15 cellular contexts compared by ENCODE assay signal in genomic region chr6:101117397-101118185, GRCh38.
A peak's percentile ranks its signal among the peaks of the same experiment; 100 is the strongest.
DNase-seq lines count a peak whose midpoint lies in the region; ATAC-seq and TF ChIP-seq lines count a peak whose summit lies in the region.
"Had no signal": no experiment of that assay in that cellular context is flagged by ENCODE, and none has a peak within 500 bp of the region (broad histone marks: within the 10 kb centered on the region; RNA-seq: fewer than 3 reads in every experiment).

No MANE protein-coding gene starts in this region.

- H2BK5ac ChIP-seq in mesendoderm (ENCODE audit: low read length), result no peak overlapping the region

- H3K56ac ChIP-seq in mesendoderm (ENCODE audit: low read length), result no peak overlapping the region

- H3K79me2 ChIP-seq in mesendoderm (ENCODE audit: control insufficient read depth, insufficient read depth, low read length), result no peaks in the 10 kb centered on the region

- 0 out of 2 replicates have a peak overlapping the region, but pooled peaks have one; percentile 2 for H3K27ac ChIP-seq in C4-2B
- no peak overlapping the region for H3K27ac ChIP-seq in colonic mucosa
- H3K27ac ChIP-seq in mesendoderm (ENCODE audit: low read depth, low read length), result no peak overlapping the region
- H3K27ac ChIP-seq: epithelial cell of prostate had no signal

- H4K5ac ChIP-seq in mesendoderm (ENCODE audit: low read length), result no peak overlapping the region

- TF ChIP-seq CTCF in C4-2B (conservative IDR thresholded peaks at IDR 0.05) (no peak), colonic mucosa (IDR thresholded peaks at IDR 0.05) (no peak)

- no peak overlapping the region for H3K9ac ChIP-seq in colonic mucosa (ENCODE audit: low read depth in 2 of 2, low read length in 2 of 2)
- H3K9ac ChIP-seq in mesendoderm (ENCODE audit: low read length), result no peak overlapping the region
- H3K9ac ChIP-seq: SK-N-SH had no signal

- no peak overlapping the region for H2AK5ac ChIP-seq in mesendoderm (ENCODE audit: low read length)

- H3K4me1 ChIP-seq in colonic mucosa (no peaks in the 10 kb centered on the region), mesendoderm (ENCODE audit: control insufficient read depth, low read depth, low read length) (no peaks in the 10 kb centered on the region)

- no CpG with 5 or more reads among the region's 11 CpGs for WGBS in mesendoderm (ENCODE audit: extremely low coverage, insufficient coverage, low lambda C conversion rate)

- ATAC-seq in GM18868 (IDR thresholded peaks at IDR 0.05; ENCODE audit: unreplicated experiment), result no peak
- ATAC-seq: activated naive CD4-positive, alpha-beta T cell treated with anti-CD3 and anti-CD28 coated beads, Interleukin-2, amount 50 U/mL, for 72 hours had no signal

- H3K4me3 ChIP-seq in colonic mucosa (no peak overlapping the region), mesendoderm (ENCODE audit: low read length) (no peak overlapping the region)

- no peaks in the 10 kb centered on the region for H3K9me3 ChIP-seq in colonic mucosa
- H3K9me3 ChIP-seq: SK-N-SH had no signal

- no peak overlapping the region for H3K23ac ChIP-seq in mesendoderm (ENCODE audit: low read length)

- H3K79me1 ChIP-seq in mesendoderm (ENCODE audit: low read length), result no peaks in the 10 kb centered on the region

- no peak overlapping the region for H4K8ac ChIP-seq in mesendoderm (ENCODE audit: low read depth, low read length)

- H3K36me3 ChIP-seq in colonic mucosa (no peaks in the 10 kb centered on the region), mesendoderm (ENCODE audit: control insufficient read depth, insufficient read depth, low read length) (no peaks in the 10 kb centered on the region)

- no peak overlapping the region for H2BK15ac ChIP-seq in mesendoderm (replicated peaks; ENCODE audit: low read depth)

- DNase-seq in LHCN-M2 (ENCODE audit: low read depth) (peak; percentile 20), colonic mucosa (peak; percentile 59), mesendoderm (peak; percentile 67), NCI-H1417 treated with DMSO at 0.1 percent for 48 hours (lab: John Stamatoyannopoulos, UW) (no peak), T1000 (lab: John Stamatoyannopoulos, UW) (no peak), DMS53 treated with DMSO at 0.1 percent for 48 hours (lab: John Stamatoyannopoulos, UW; ENCODE audit: unreplicated experiment) (no peak)
- DNase-seq: activated CD8-positive, alpha-beta memory T cell treated with anti-CD3 and anti-CD28 coated beads, Interleukin-2, amount 50 U/mL, for 4 hours; DMS153; NCI-H2029 treated with DMSO at 0.1 percent for 48 hours; NK-92 treated with Interleukin-12 subunit alpha and Interleukin-12 subunit beta, amount 100 ng/mL, for 24 hours; SK-N-SH had no signal

- peak overlapping the region; percentile 28 for H3K4me2 ChIP-seq in mesendoderm (ENCODE audit: low read length)
- H3K4me2 ChIP-seq: SK-N-SH had no signal

- H3K18ac ChIP-seq in mesendoderm (ENCODE audit: low read length), result no peak overlapping the region

- no peak overlapping the region for H3K4ac ChIP-seq in mesendoderm (ENCODE audit: low read depth, low read length)

- intact Hi-C loops in colonic mucosa (cut with DNase I), result loop anchor here (10.0 kb wide), 1 partner anchor 107 kb away; no protein-coding TSS in a partner anchor

- no peaks in the 10 kb centered on the region for H3K27me3 ChIP-seq in colonic mucosa
- no peaks in the 10 kb centered on the region for H3K27me3 ChIP-seq in mesendoderm (ENCODE audit: insufficient read depth, low read length, poor library complexity)

- H2BK120ac ChIP-seq in mesendoderm (ENCODE audit: low read depth, low read length), result no peak overlapping the region

Comparison
In these comparisons a context has a peak if more than half of its experiments do, and no peak if none do; other contexts are left out.
1. DNase-seq: peak in LHCN-M2 (single experiment), colonic mucosa (single experiment) and mesendoderm (single experiment); none in NCI-H1417 treated with DMSO at 0.1 percent for 48 hours (single experiment), T1000 (single experiment) and DMS53 treated with DMSO at 0.1 percent for 48 hours (single experiment).